18 cellular contexts compared by ENCODE assay signal in the genomic region with DNA sequence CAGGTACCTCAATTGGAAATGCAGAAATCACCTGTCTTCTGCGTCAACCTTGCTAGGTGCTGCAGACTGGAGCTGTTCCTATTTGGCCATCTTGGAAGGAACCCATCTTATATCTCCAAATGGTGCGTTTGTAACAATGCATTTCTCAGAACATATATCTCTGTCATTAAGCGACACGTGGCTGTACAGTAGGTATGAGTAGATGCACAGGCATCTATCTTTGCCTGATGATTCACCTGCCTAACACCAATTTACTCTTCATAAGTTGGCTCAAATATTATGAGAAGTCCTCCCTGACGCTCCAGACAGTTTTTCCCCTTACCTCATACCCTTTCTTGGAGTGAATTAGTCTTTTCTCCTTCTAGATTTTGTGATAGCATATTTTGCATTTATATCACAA. TPM values are rescaled to one million over a fixed set of nuclear protein-coding genes. Genes with fewer than 3 reads are reported as not detected.
A peak's percentile ranks its signal among the peaks of the same experiment; 100 is the strongest.
DNase-seq lines count a peak whose midpoint lies in the region; ATAC-seq, FAIRE-seq and TF ChIP-seq lines count a peak whose summit lies in the region.
"Had no signal": no experiment of that assay in that cellular context is flagged by ENCODE, and none has a peak within 500 bp of the region (broad histone marks: within the 10 kb centered on the region; RNA-seq: fewer than 3 reads in every experiment).

No MANE protein-coding gene starts in this region.

- DNase-seq in HPDE6-E6E7 (ENCODE audit: extremely low spot score) (peak; percentile 15), PC-3 (peak; percentile 47), bronchial epithelial cell (ENCODE audit: low read depth) (peak; percentile 55), kidney tubule cell (ENCODE audit: low spot score) (peak; percentile 18), mesenchymal stem cell (no peak), foreskin fibroblast (no peak)
- DNase-seq in NK-92 treated with Interleukin-12 subunit alpha and Interleukin-12 subunit beta, amount 100 ng/mL, for 24 hours (lab: John Stamatoyannopoulos, UW), result no peak
- DNase-seq: DMS 273 treated with DMSO at 0.1 percent for 48 hours, DND-41, GDM1, H7, MV-4-11, NCI-H187, NCI-H2107, NCI-H510A treated with DMSO at 0.1 percent for 48 hours, NCI-H774 had no signal

- no peaks in the 10 kb centered on the region for H3K79me2 ChIP-seq in PC-3 (ENCODE audit: low read length)

- H3K4me2 ChIP-seq in PC-3 (ENCODE audit: low read length) (no peak overlapping the region), mesenchymal stem cell (ENCODE audit: low read length, poor library complexity, severe bottlenecking) (no peak overlapping the region)

- no peaks in the 10 kb centered on the region for H3K27me3 ChIP-seq in PC-3 (ENCODE audit: low read length)
- H3K27me3 ChIP-seq in bronchial epithelial cell (ENCODE audit: control insufficient read depth, insufficient read depth, low read length), result no peaks in the 10 kb centered on the region
- no peaks in the 10 kb centered on the region for H3K27me3 ChIP-seq in mesenchymal stem cell (ENCODE audit: control insufficient read depth in 1 of 2, insufficient read depth in 1 of 2, low read length in 2 of 2)

- H4K20me1 ChIP-seq in PC-3 (ENCODE audit: low read length), result no peaks in the 10 kb centered on the region

- H2BK12ac ChIP-seq in mesenchymal stem cell (ENCODE audit: low read length in 2 of 2), result no peak overlapping the region

- H4K8ac ChIP-seq in mesenchymal stem cell (ENCODE audit: low read length), result no peak overlapping the region

- H2AK5ac ChIP-seq in mesenchymal stem cell (ENCODE audit: low read length, severe bottlenecking), result no peak overlapping the region

- no peaks in the 10 kb centered on the region for H3K9me3 ChIP-seq in PC-3 (ENCODE audit: low read length)
- no peaks in the 10 kb centered on the region for H3K9me3 ChIP-seq in mesenchymal stem cell (ENCODE audit: control insufficient read depth, low read length)

- no peaks in the 10 kb centered on the region for H3K79me1 ChIP-seq in mesenchymal stem cell (replicated peaks; ENCODE audit: low read length, poor library complexity, severe bottlenecking)

- no peak overlapping the region for H3K4ac ChIP-seq in mesenchymal stem cell (ENCODE audit: low read depth in 1 of 2, low read length in 2 of 2)

- no peak overlapping the region for H2BK120ac ChIP-seq in mesenchymal stem cell (ENCODE audit: low read depth, low read length)

- H3K36me3 ChIP-seq in PC-3 (ENCODE audit: low read depth, low read length) (no peaks in the 10 kb centered on the region), bronchial epithelial cell (ENCODE audit: control insufficient read depth, insufficient read depth, low read length) (no peaks in the 10 kb centered on the region), mesenchymal stem cell (ENCODE audit: control insufficient read depth in 1 of 2, insufficient read depth in 2 of 2, low read depth in 1 of 2, low read length in 2 of 2) (no peaks in the 10 kb centered on the region)

- H2AFZ ChIP-seq in PC-3 (ENCODE audit: low read length) (no peak overlapping the region), mesenchymal stem cell (ENCODE audit: low read depth, low read length) (no peak overlapping the region)

- H4K91ac ChIP-seq in mesenchymal stem cell (ENCODE audit: low read length), result no peak overlapping the region

- TF ChIP-seq CTCF in PC-3 (conservative IDR thresholded peaks at IDR 0.05; ENCODE audit: low read depth, low read length) (no peak), bronchial epithelial cell (IDR thresholded peaks at IDR 0.05; ENCODE audit: insufficient read depth, low read length, severe bottlenecking) (no peak), foreskin fibroblast (IDR thresholded peaks at IDR 0.05; ENCODE audit: low read depth, low read length) (no peak)

- H3K4me3 ChIP-seq in PC-3 (ENCODE audit: low read length) (no peak overlapping the region), bronchial epithelial cell (ENCODE audit: low read depth, low read length) (no peak overlapping the region), mesenchymal stem cell (ENCODE audit: insufficient read depth in 1 of 2, low read depth in 1 of 2, low read length in 2 of 2) (no peak overlapping the region), foreskin fibroblast (ENCODE audit: low read depth in 1 of 2, low read length in 2 of 2) (no peak overlapping the region)

- no peaks in the 10 kb centered on the region for H3K4me1 ChIP-seq in PC-3 (ENCODE audit: insufficient read depth, low read length)
- no peaks in the 10 kb centered on the region for H3K4me1 ChIP-seq in mesenchymal stem cell (ENCODE audit: control insufficient read depth, insufficient read depth, low read depth, low read length)

- CTCF ChIA-PET in PC-3 (lab: Charles Lee), result no interaction called here

- no peak for FAIRE-seq in bronchial epithelial cell (lab: Jason Lieb, UNC)

- H2BK15ac ChIP-seq in mesenchymal stem cell (ENCODE audit: low read depth, poor library complexity, severe bottlenecking), result no peak overlapping the region

- BruUV-seq in PC-3 (replicated peaks; lab: Mats Ljungman, UMichigan), result no TSS peak

- no peaks in the 10 kb centered on the region for H3K9me2 ChIP-seq in PC-3 (replicated peaks; ENCODE audit: low read length)

- no peak overlapping the region for H3K23ac ChIP-seq in mesenchymal stem cell (ENCODE audit: low read length in 2 of 2)

- H3F3A ChIP-seq in PC-3 (ENCODE audit: low read length, unreplicated experiment), result no peaks in the 10 kb centered on the region

- H3K18ac ChIP-seq in mesenchymal stem cell (ENCODE audit: low read depth in 1 of 2, low read length in 2 of 2), result no peak overlapping the region

- POLR2A ChIA-PET in PC-3 (lab: Charles Lee; ENCODE audit: unreplicated experiment), result no interaction called here

- H3K27ac ChIP-seq in PC-3 (ENCODE audit: low read length) (no peak overlapping the region), mesenchymal stem cell (ENCODE audit: low read length, poor library complexity, severe bottlenecking) (no peak overlapping the region)
- H3K27ac ChIP-seq: HL-60 had no signal

- no peak overlapping the region for H3K14ac ChIP-seq in mesenchymal stem cell (ENCODE audit: low read length in 2 of 2)

- 78% methylated on average over 4 of the region's 5 CpGs for WGBS in mesenchymal stem cell

- no peak overlapping the region for H2BK5ac ChIP-seq in mesenchymal stem cell (ENCODE audit: low read depth, low read length, poor library complexity, severe bottlenecking)

- H3K9ac ChIP-seq in PC-3 (ENCODE audit: low read length) (no peak overlapping the region), mesenchymal stem cell (ENCODE audit: low read length) (no peak overlapping the region)

- ATAC-seq in PC-3, result peak; percentile 67
- ATAC-seq: Right ventricle myocardium inferior had no signal

- intact Hi-C loops in PC-3 (cut with micrococcal nuclease), result no loop called here

RNA-seq across cellular contexts. Expression of a gene that starts 44.2 kb away (rescaled TPM):
- total RNA-seq in PC-3 (2014; rRNA removed) (0.63 and 0.91 TPM in 2 replicates), bronchial epithelial cell (under 0.01 and 0.26 TPM in 2 replicates)
- 0.35 TPM for polyA plus RNA-seq in mesenchymal stem cell (2013, experiment 1 of 2)
- 0.45 TPM for polyA plus RNA-seq in mesenchymal stem cell (2013, experiment 2 of 2)

RNA-seq across cellular contexts. Expression of a gene that starts 44.6 kb away (rescaled TPM):
- total RNA-seq in PC-3 (2014; rRNA removed) (3.9 and 4.0 TPM in 2 replicates), bronchial epithelial cell (0.79 and 1.0 TPM in 2 replicates)
- polyA plus RNA-seq in mesenchymal stem cell (2013, experiment 1 of 2), result 4.0 TPM
- 4.1 TPM for polyA plus RNA-seq in mesenchymal stem cell (2013, experiment 2 of 2)

Comparison
In these comparisons a context has a peak if more than half of its experiments do, and no peak if none do; other contexts are left out.
1. DNase-seq: peak in HPDE6-E6E7 (single experiment), PC-3 (single experiment), bronchial epithelial cell (single experiment) and kidney tubule cell (single experiment); none in mesenchymal stem cell (single experiment), foreskin fibroblast (0 of 2) and NK-92 treated with Interleukin-12 subunit alpha and Interleukin-12 subunit beta, amount 100 ng/mL, for 24 hours (single experiment).